In genomic region chr15:33963831-33964664, GRCh38 we compare ENCODE assay signal across 8 cellular contexts. TPM values are rescaled to one million over a fixed set of nuclear protein-coding genes. Genes with fewer than 3 reads are reported as not detected.
DNase-seq lines count a peak whose midpoint lies in the region; ATAC-seq and TF ChIP-seq lines count a peak whose summit lies in the region.

No MANE protein-coding gene starts in this region.

- no peaks in the 10 kb centered on the region for H3K9me3 ChIP-seq in left ventricle myocardium inferior (replicated peaks)
- no peaks in the 10 kb centered on the region for H3K9me3 ChIP-seq in right atrium auricular region
- no peaks in the 10 kb centered on the region for H3K9me3 ChIP-seq in breast epithelium

- DNase-seq in left ventricle myocardium inferior (no peak), right atrium auricular region (ENCODE audit: low spot score) (no peak), NCI-H226 (peak; percentile 2), breast epithelium (ENCODE audit: low spot score in 2 of 2) (no peak)
- no peak for DNase-seq in activated CD4-positive, alpha-beta memory T cell treated with anti-CD3 and anti-CD28 coated beads for 36 hours
- DNase-seq in activated T-cell treated with anti-CD3 and anti-CD28 coated beads, Interleukin-2, amount 50 U/mL, for 4 hours = no peak

- POLR2A ChIA-PET in activated CD4-positive, alpha-beta memory T cell treated with anti-CD3 and anti-CD28 coated beads for 36 hours (lab: Charles Lee) = no interaction called here

- H3K27ac ChIP-seq in left ventricle myocardium inferior (replicated peaks) = no peak overlapping the region
- no peak overlapping the region for H3K27ac ChIP-seq in right atrium auricular region
- no peak overlapping the region for H3K27ac ChIP-seq in breast epithelium

- peak; percentile 65 for TF ChIP-seq CTCF in left ventricle myocardium inferior (IDR thresholded peaks at IDR 0.05; ENCODE audit: borderline replicate concordance)
- TF ChIP-seq CTCF in right atrium auricular region (IDR thresholded peaks at IDR 0.05) = peak in 1 of 2 donors; percentile 63
- TF ChIP-seq CTCF in breast epithelium (IDR thresholded peaks at IDR 0.05) = peak in 2 of 3 donors; percentile 22 to 32
- TF ChIP-seq CTCF in nephron (IDR thresholded peaks at IDR 0.05; ENCODE audit: unreplicated experiment in 3 of 3) = peak; percentile 57 to 66 (median 62)

- CTCF ChIA-PET in activated CD4-positive, alpha-beta memory T cell treated with anti-CD3 and anti-CD28 coated beads for 36 hours (lab: Charles Lee) = interaction anchor here (0.7 to 1.0 kb wide), 2 partner anchors 228 to 229 kb away, joined by 5 read pairs; no protein-coding TSS in a partner anchor

- H3K4me3 ChIP-seq in left ventricle myocardium inferior = no peak overlapping the region
- H3K4me3 ChIP-seq in right atrium auricular region = no peak overlapping the region
- no peak overlapping the region for H3K4me3 ChIP-seq in breast epithelium

- H3K27ac Mint-ChIP-seq in nephron = no peak overlapping the region
- H3K27ac Mint-ChIP-seq in activated CD4-positive, alpha-beta memory T cell treated with anti-CD3 and anti-CD28 coated beads for 36 hours = no peak overlapping the region

- peaks cover 4% of the 10 kb centered on the region for H3K4me1 Mint-ChIP-seq in nephron
- no peaks in the 10 kb centered on the region for H3K4me1 Mint-ChIP-seq in activated CD4-positive, alpha-beta memory T cell treated with anti-CD3 and anti-CD28 coated beads for 36 hours (ENCODE audit: low read depth)
- H3K4me1 Mint-ChIP-seq in activated T-cell treated with anti-CD3 and anti-CD28 coated beads, Interleukin-2, amount 50 U/mL, for 4 hours (ENCODE audit: low read depth) = no peaks in the 10 kb centered on the region

- no peaks in the 10 kb centered on the region for H3K27me3 ChIP-seq in left ventricle myocardium inferior (ENCODE audit: low read depth)
- no peaks in the 10 kb centered on the region for H3K27me3 ChIP-seq in right atrium auricular region
- H3K27me3 ChIP-seq in breast epithelium = no peaks in the 10 kb centered on the region

- intact Hi-C loops in left ventricle myocardium inferior (cut with micrococcal nuclease) (no loop called here), breast epithelium (cut with DNase I; ENCODE audit: low total_unique reads) (no loop called here)
- intact Hi-C loops in activated CD4-positive, alpha-beta memory T cell treated with anti-CD3 and anti-CD28 coated beads for 36 hours (cut with micrococcal nuclease) = loop anchor here (1.0 kb wide), 1 partner anchor 229 kb away; no protein-coding TSS in a partner anchor

- H3K36me3 Mint-ChIP-seq in nephron (ENCODE audit: low read depth) = no peaks in the 10 kb centered on the region
- no peaks in the 10 kb centered on the region for H3K36me3 Mint-ChIP-seq in activated CD4-positive, alpha-beta memory T cell treated with anti-CD3 and anti-CD28 coated beads for 36 hours
- H3K36me3 Mint-ChIP-seq in activated T-cell treated with anti-CD3 and anti-CD28 coated beads, Interleukin-2, amount 50 U/mL, for 4 hours (ENCODE audit: insufficient read depth) = peaks cover 2% of the 10 kb centered on the region

- no peaks in the 10 kb centered on the region for H3K36me3 ChIP-seq in left ventricle myocardium inferior
- H3K36me3 ChIP-seq in right atrium auricular region = no peaks in the 10 kb centered on the region
- no peaks in the 10 kb centered on the region for H3K36me3 ChIP-seq in breast epithelium

- H3K9me3 Mint-ChIP-seq in nephron = no peaks in the 10 kb centered on the region
- H3K9me3 Mint-ChIP-seq in activated CD4-positive, alpha-beta memory T cell treated with anti-CD3 and anti-CD28 coated beads for 36 hours = no peaks in the 10 kb centered on the region
- no peaks in the 10 kb centered on the region for H3K9me3 Mint-ChIP-seq in activated T-cell treated with anti-CD3 and anti-CD28 coated beads, Interleukin-2, amount 50 U/mL, for 4 hours

- H3K4me1 ChIP-seq in left ventricle myocardium inferior (peaks cover 3% of the 10 kb centered on the region), right atrium auricular region (no peaks in the 10 kb centered on the region), breast epithelium (no peaks in the 10 kb centered on the region)

- no peaks in the 10 kb centered on the region for H3K27me3 Mint-ChIP-seq in nephron (ENCODE audit: low read depth)
- H3K27me3 Mint-ChIP-seq in activated CD4-positive, alpha-beta memory T cell treated with anti-CD3 and anti-CD28 coated beads for 36 hours = no peaks in the 10 kb centered on the region
- peaks cover 1% of the 10 kb centered on the region for H3K27me3 Mint-ChIP-seq in activated T-cell treated with anti-CD3 and anti-CD28 coated beads, Interleukin-2, amount 50 U/mL, for 4 hours (ENCODE audit: low read depth)

- TF ChIP-seq POLR2A in breast epithelium (IDR thresholded peaks at IDR 0.05) = no peak

- ATAC-seq in activated T-cell treated with anti-CD3 and anti-CD28 coated beads, Interleukin-2, amount 50 U/mL, for 4 hours = no peak
- no peak for ATAC-seq in GM18519 (IDR thresholded peaks at IDR 0.05; ENCODE audit: low FRiP score, unreplicated experiment)

- H3K4me3 Mint-ChIP-seq in nephron = no peak overlapping the region
- H3K4me3 Mint-ChIP-seq in activated CD4-positive, alpha-beta memory T cell treated with anti-CD3 and anti-CD28 coated beads for 36 hours = no peak overlapping the region
- no peak overlapping the region for H3K4me3 Mint-ChIP-seq in activated T-cell treated with anti-CD3 and anti-CD28 coated beads, Interleukin-2, amount 50 U/mL, for 4 hours

RNA-seq across cellular contexts. Expression of gene CHRM5, which starts 4.2 kb away (rescaled TPM):
- not detected for total RNA-seq in left ventricle myocardium inferior
- not detected for total RNA-seq in right atrium auricular region
- not detected for total RNA-seq in breast epithelium
- total RNA-seq in activated CD4-positive, alpha-beta memory T cell treated with anti-CD3 and anti-CD28 coated beads for 36 hours = not detected
- total RNA-seq in activated T-cell treated with anti-CD3 and anti-CD28 coated beads, Interleukin-2, amount 50 U/mL, for 4 hours = under 1 TPM in 1 of 3 donors, not detected in 2; 0.05 TPM
